ENCODE assay signal across 10 cellular contexts in the genomic region with DNA sequence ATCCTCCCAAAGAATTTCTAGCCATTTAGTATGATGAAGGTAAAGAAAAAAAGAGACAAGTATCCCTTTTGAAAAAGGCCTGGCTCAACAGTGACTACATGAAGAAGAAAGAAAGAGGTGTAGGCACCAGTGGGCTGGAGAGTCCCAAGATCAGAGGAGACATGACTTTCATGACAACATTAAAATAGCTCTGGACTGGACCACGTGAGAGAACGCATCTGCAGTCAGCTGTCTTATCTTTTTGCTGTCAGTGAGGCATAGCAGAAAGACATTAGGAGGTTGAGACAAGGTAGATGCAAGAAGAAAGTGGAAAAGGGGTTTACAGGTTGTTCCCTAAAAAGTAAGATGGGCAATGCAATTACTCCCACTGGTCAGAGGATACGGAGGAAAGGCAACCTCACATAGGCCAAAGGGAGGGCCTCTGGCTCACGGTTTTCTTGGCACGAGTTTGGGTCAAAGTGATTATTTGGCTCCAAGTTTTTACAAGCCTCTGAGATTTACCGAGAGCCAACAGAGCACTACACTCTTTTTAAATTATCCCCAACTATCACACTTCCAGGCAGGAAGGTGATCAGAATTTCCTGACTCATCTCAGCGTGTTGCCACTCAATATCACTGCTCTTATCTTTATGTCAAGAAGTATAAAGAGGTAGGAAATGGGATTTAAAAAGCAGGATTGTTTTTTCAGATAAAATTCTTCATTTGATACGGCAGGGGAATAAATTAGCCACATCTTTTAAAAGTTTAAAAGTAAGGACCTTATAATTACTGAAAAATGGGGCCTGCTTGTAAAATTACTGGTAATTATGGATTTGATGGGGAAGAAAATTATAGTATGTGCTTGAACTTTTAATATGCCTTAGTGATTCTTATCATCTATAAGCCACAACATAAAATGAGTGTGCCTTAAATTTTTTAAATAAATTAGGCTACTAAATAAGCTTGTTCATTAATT.
"Had no signal": no experiment of that assay in that cellular context is flagged by ENCODE, and none has a peak within 500 bp of the region (broad histone marks: within the 10 kb centered on the region; RNA-seq: fewer than 3 reads in every experiment).

No MANE protein-coding gene starts in this region.

- H3K27me3 ChIP-seq: sigmoid colon, suprapubic skin had no signal

- ATAC-seq: effector memory CD8-positive, alpha-beta T cell; natural killer cell; T-helper 17 cell had no signal

- DNase-seq: activated naive CD4-positive, alpha-beta T cell treated with anti-CD3 and anti-CD28 coated beads, Interleukin-2, amount 10 ng/mL, durations not matched to agents 7 days and 5 days; effector memory CD8-positive, alpha-beta T cell; natural killer cell; nucleus accumbens; psoas muscle; sigmoid colon; stimulated activated CD4-positive, alpha-beta T cell treated with anti-CD3 and anti-CD28 coated beads, Interleukin-12 subunit alpha, Interleukin-12 subunit beta, amount 100 ng/mL, for 4 hours; stimulated activated naive CD4-positive, alpha-beta T cell; T-helper 17 cell had no signal

- H3K4me3 ChIP-seq: psoas muscle, sigmoid colon, suprapubic skin had no signal

- H3K9me3 ChIP-seq: psoas muscle, sigmoid colon, suprapubic skin had no signal

- H3K27ac ChIP-seq: psoas muscle, sigmoid colon, suprapubic skin had no signal
